ENCODE assay signal across 17 cellular contexts in the genomic region with DNA sequence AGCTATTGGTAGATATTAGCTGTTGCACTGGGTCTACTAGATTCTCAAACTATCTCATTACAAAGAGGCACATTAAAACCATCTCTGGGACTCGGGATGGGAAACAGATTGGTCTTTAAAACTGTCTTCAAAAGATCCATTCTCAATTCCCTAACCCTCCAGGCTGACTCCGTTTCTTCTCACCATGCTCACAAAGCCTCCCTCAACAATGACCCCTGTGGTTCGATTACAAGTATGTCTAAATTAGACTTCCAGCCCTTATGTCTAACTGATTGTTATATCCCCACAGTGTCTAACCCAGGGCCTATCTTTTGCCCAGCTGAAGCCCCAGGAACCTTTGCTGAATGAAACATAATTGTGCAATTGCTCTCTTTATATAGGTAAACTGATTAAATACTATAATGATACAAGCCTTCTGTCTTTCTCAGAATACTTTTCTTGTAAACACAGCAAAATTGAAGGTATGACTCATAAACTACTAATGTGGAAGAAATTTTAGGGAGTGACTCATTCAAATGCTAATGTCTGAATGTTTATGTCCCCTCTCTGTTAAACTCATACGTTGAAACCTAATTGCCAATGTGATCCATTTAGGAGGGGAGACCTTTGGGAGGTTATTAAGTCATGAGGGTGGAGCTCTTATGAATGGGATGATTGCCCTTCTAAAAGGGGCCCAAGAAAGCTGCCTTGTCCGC.
DNase-seq lines count a peak whose midpoint lies in the region; ATAC-seq and TF ChIP-seq lines count a peak whose summit lies in the region.
"Had no signal": no experiment of that assay in that cellular context is flagged by ENCODE, and none has a peak within 500 bp of the region (broad histone marks: within the 10 kb centered on the region; RNA-seq: fewer than 3 reads in every experiment).

No MANE protein-coding gene starts in this region.

- no peaks in the 10 kb centered on the region for H3K36me3 ChIP-seq in A673 (ENCODE audit: insufficient read depth, low read length, poor library complexity, severe bottlenecking)
- H3K36me3 ChIP-seq: BE2C, suprapubic skin had no signal

- H3K4me1 ChIP-seq in A673 (ENCODE audit: insufficient read depth, low read length, poor library complexity, severe bottlenecking) (peaks cover 32% of the 10 kb centered on the region), foreskin keratinocyte (peaks cover 10% of the 10 kb centered on the region)
- H3K4me1 ChIP-seq: BE2C, suprapubic skin had no signal

- DNase-seq in A673 (ENCODE audit: low spot score), result peak; percentile 83
- peak; percentile 72 for DNase-seq in HS-5 (ENCODE audit: low read depth)
- DNase-seq in foreskin keratinocyte, result peak; percentile 22 to 72
- DNase-seq in coronary artery (ENCODE audit: low spot score), result no peak
- no peak for DNase-seq in T-helper 9 cell
- no peak for DNase-seq in activated naive CD8-positive, alpha-beta T cell treated with anti-CD3 and anti-CD28 coated beads for 36 hours
- no peak for DNase-seq in NCI-H2196 treated with DMSO at 0.1 percent for 48 hours (lab: John Stamatoyannopoulos, UW; ENCODE audit: unreplicated experiment)
- DNase-seq: activated CD4-positive, alpha-beta memory T cell treated with anti-CD3 and anti-CD28 coated beads, Interleukin-2, amount 10 ng/mL, durations not matched to agents 7 days and 5 days; BE2C; left colon; NCI-H187 treated with DMSO at 0.1 percent for 48 hours; occipital lobe; Right ventricle myocardium superior had no signal

- peak; percentile 80 for ATAC-seq in foreskin keratinocyte
- ATAC-seq: left colon had no signal

- no peak overlapping the region for H3K4me3 Mint-ChIP-seq in activated naive CD8-positive, alpha-beta T cell treated with anti-CD3 and anti-CD28 coated beads for 36 hours
- H3K4me3 Mint-ChIP-seq: activated CD4-positive, alpha-beta memory T cell treated with anti-CD3 and anti-CD28 coated beads, Interleukin-2, amount 10 ng/mL, durations not matched to agents 7 days and 5 days; activated naive CD8-positive, alpha-beta T cell had no signal

- POLR2A ChIA-PET in A673 (lab: Charles Lee; ENCODE audit: low non-redundant PET), result no interaction called here

- BruUV-seq in A673 (replicated peaks; lab: Mats Ljungman, UMichigan), result no TSS peak

- H3K27ac Mint-ChIP-seq in activated naive CD8-positive, alpha-beta T cell treated with anti-CD3 and anti-CD28 coated beads for 36 hours, result no peak overlapping the region
- H3K27ac Mint-ChIP-seq: activated CD4-positive, alpha-beta memory T cell treated with anti-CD3 and anti-CD28 coated beads, Interleukin-2, amount 10 ng/mL, durations not matched to agents 7 days and 5 days; activated naive CD8-positive, alpha-beta T cell had no signal

- no peaks in the 10 kb centered on the region for H3K4me1 Mint-ChIP-seq in activated naive CD8-positive, alpha-beta T cell treated with anti-CD3 and anti-CD28 coated beads for 36 hours
- H3K4me1 Mint-ChIP-seq: activated CD4-positive, alpha-beta memory T cell treated with anti-CD3 and anti-CD28 coated beads, Interleukin-2, amount 10 ng/mL, durations not matched to agents 7 days and 5 days had no signal

- no peak overlapping the region for H3K4me3 ChIP-seq in A673 (ENCODE audit: low read depth, low read length, poor library complexity, severe bottlenecking)
- peak overlapping the region; percentile 27; the same call in 1 of the 2 replicates for H3K4me3 ChIP-seq in WI38 (ENCODE audit: low read depth, low read length)
- H3K4me3 ChIP-seq in coronary artery, result no peak overlapping the region
- H3K4me3 ChIP-seq: suprapubic skin had no signal

- no peaks in the 10 kb centered on the region for H3K36me3 Mint-ChIP-seq in activated naive CD8-positive, alpha-beta T cell treated with anti-CD3 and anti-CD28 coated beads for 36 hours
- H3K36me3 Mint-ChIP-seq: activated naive CD8-positive, alpha-beta T cell had no signal

- intact Hi-C loops in A673 (cut with micrococcal nuclease; ENCODE audit: unreplicated experiment), result no loop called here

- peaks cover 5% of the 10 kb centered on the region for H3K27me3 Mint-ChIP-seq in activated naive CD8-positive, alpha-beta T cell treated with anti-CD3 and anti-CD28 coated beads for 36 hours
- H3K27me3 Mint-ChIP-seq: activated CD4-positive, alpha-beta memory T cell treated with anti-CD3 and anti-CD28 coated beads, Interleukin-2, amount 10 ng/mL, durations not matched to agents 7 days and 5 days had no signal

- H3K9me3 ChIP-seq in A673 (ENCODE audit: low read depth, low read length, poor library complexity, severe bottlenecking), result no peaks in the 10 kb centered on the region
- H3K9me3 ChIP-seq: BE2C, suprapubic skin had no signal

- H3K27ac ChIP-seq in A673 (ENCODE audit: low read depth, low read length, poor library complexity, severe bottlenecking) (peak overlapping the region; percentile 30), foreskin keratinocyte (no peak overlapping the region), coronary artery (no peak overlapping the region)
- H3K27ac ChIP-seq: HL-60, suprapubic skin had no signal

- CTCF ChIA-PET in A673 (lab: Charles Lee), result no interaction called here

- H3K27me3 ChIP-seq in A673 (replicated peaks; ENCODE audit: insufficient read depth, low read depth, low read length, poor library complexity) (no peaks in the 10 kb centered on the region), foreskin keratinocyte (peaks cover 2% of the 10 kb centered on the region)
- H3K27me3 ChIP-seq: BE2C, suprapubic skin had no signal

- H3K9me3 Mint-ChIP-seq in activated naive CD8-positive, alpha-beta T cell treated with anti-CD3 and anti-CD28 coated beads for 36 hours, result no peaks in the 10 kb centered on the region
- H3K9me3 Mint-ChIP-seq: activated CD4-positive, alpha-beta memory T cell treated with anti-CD3 and anti-CD28 coated beads, Interleukin-2, amount 10 ng/mL, durations not matched to agents 7 days and 5 days had no signal

- TF ChIP-seq CTCF in A673 (conservative IDR thresholded peaks at IDR 0.05; ENCODE audit: low read depth, low read length), result no peak
- TF ChIP-seq CTCF in WI38 (IDR thresholded peaks at IDR 0.05; ENCODE audit: low read depth, low read length), result no peak
- TF ChIP-seq CTCF in foreskin keratinocyte (conservative IDR thresholded peaks at IDR 0.05), result no peak
- TF ChIP-seq CTCF in coronary artery (IDR thresholded peaks at IDR 0.05), result no peak

Comparison
In these comparisons a context has a peak if more than half of its experiments do, and no peak if none do; other contexts are left out.
1. DNase-seq: peak in A673 (single experiment), HS-5 (single experiment) and foreskin keratinocyte (2 of 2); none in coronary artery (single experiment), T-helper 9 cell (single experiment), activated naive CD8-positive, alpha-beta T cell treated with anti-CD3 and anti-CD28 coated beads for 36 hours (single experiment) and NCI-H2196 treated with DMSO at 0.1 percent for 48 hours (single experiment).